2 cellular contexts compared by ENCODE assay signal in the genomic region with DNA sequence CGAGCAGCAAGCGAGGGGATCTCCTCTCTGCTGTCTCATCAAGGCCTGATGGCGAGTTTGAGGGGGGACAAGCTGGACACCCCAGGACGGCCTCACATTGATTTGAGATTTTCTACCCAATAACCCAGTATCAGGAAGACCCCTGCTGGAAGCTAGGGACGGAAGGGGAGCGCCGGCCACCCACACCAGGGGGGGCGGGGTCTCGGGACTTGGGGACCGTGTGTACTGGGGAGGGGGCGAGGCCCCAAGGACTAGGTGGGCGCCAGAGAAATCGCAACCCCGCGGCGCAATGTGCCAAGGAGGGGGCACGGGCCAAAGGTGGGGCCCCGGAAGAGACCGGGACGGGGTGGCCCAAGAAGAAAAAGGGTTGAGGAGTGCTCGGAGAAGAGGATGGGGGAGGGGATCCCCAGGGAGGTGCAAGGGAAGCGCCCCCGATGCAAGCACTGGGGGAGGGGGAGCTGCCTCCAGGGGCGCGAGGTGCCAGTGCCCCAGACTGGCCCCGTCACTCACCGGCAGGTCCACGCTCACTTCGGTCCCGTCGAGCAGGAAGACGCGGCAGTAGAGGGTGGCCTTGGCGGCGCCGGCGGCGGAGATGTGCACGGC.
TF ChIP-seq lines count a peak whose summit lies in the region.

No MANE protein-coding gene starts in this region.

TF ChIP-seq in SK-N-SH, 30 proteins besides CTCF, POLR2A, EP300 and RAD21 (continued from another document):
- TF ChIP-seq, protein P1, sequence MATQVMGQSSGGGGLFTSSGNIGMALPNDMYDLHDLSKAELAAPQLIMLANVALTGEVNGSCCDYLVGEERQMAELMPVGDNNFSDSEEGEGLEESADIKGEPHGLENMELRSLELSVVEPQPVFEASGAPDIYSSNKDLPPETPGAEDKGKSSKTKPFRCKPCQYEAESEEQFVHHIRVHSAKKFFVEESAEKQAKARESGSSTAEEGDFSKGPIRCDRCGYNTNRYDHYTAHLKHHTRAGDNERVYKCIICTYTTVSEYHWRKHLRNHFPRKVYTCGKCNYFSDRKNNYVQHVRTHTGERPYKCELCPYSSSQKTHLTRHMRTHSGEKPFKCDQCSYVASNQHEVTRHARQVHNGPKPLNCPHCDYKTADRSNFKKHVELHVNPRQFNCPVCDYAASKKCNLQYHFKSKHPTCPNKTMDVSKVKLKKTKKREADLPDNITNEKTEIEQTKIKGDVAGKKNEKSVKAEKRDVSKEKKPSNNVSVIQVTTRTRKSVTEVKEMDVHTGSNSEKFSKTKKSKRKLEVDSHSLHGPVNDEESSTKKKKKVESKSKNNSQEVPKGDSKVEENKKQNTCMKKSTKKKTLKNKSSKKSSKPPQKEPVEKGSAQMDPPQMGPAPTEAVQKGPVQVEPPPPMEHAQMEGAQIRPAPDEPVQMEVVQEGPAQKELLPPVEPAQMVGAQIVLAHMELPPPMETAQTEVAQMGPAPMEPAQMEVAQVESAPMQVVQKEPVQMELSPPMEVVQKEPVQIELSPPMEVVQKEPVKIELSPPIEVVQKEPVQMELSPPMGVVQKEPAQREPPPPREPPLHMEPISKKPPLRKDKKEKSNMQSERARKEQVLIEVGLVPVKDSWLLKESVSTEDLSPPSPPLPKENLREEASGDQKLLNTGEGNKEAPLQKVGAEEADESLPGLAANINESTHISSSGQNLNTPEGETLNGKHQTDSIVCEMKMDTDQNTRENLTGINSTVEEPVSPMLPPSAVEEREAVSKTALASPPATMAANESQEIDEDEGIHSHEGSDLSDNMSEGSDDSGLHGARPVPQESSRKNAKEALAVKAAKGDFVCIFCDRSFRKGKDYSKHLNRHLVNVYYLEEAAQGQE (IDR thresholded peaks at IDR 0.05; ENCODE audit: low read depth, low read length) = no peak
- TF ChIP-seq FOXM1 (IDR thresholded peaks at IDR 0.05; ENCODE audit: low read depth) (no peak), POLR2AphosphoS5 (IDR thresholded peaks at IDR 0.05; ENCODE audit: low read depth, low read length) (no peak), RCOR1 (IDR thresholded peaks at IDR 0.05; ENCODE audit: low read length) (no peak), SMC3 (IDR thresholded peaks at IDR 0.05; ENCODE audit: low read depth, low read length) (no peak), MXI1 (IDR thresholded peaks at IDR 0.05; ENCODE audit: low read depth, low read length) (no peak), MEF2A (IDR thresholded peaks at IDR 0.05; ENCODE audit: borderline replicate concordance, low read depth) (no peak), FOXJ3 (CRISPR knock-in tag; IDR thresholded peaks at IDR 0.05) (no peak)
- TF ChIP-seq, protein P2, sequence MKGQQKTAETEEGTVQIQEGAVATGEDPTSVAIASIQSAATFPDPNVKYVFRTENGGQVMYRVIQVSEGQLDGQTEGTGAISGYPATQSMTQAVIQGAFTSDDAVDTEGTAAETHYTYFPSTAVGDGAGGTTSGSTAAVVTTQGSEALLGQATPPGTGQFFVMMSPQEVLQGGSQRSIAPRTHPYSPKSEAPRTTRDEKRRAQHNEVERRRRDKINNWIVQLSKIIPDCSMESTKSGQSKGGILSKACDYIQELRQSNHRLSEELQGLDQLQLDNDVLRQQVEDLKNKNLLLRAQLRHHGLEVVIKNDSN (IDR thresholded peaks at IDR 0.05; ENCODE audit: borderline replicate concordance, low read depth) = no peak
TF ChIP-seq in SK-N-SH: peak in this region for 0.

TF ChIP-seq in liver, 16 proteins besides CTCF, POLR2A, EP300 and RAD21 (continued from another document):
- TF ChIP-seq, protein P1 (IDR thresholded peaks at IDR 0.05) = no peak
- TF ChIP-seq EGR1 (IDR thresholded peaks at IDR 0.05; ENCODE audit: low read depth in 2 of 2) = no peak
- no peak for TF ChIP-seq FOXA2 (IDR thresholded peaks at IDR 0.05)
- TF ChIP-seq, protein P3, sequence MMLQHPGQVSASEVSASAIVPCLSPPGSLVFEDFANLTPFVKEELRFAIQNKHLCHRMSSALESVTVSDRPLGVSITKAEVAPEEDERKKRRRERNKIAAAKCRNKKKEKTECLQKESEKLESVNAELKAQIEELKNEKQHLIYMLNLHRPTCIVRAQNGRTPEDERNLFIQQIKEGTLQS (IDR thresholded peaks at IDR 0.05) = no peak
- TF ChIP-seq HNF4A (conservative IDR thresholded peaks at IDR 0.05) = no peak
- TF ChIP-seq RXRA (IDR thresholded peaks at IDR 0.05) = no peak
- TF ChIP-seq SP1 (IDR thresholded peaks at IDR 0.05) = no peak
